Comparison of ENCODE assay signal across 13 cellular contexts in the genomic region with DNA sequence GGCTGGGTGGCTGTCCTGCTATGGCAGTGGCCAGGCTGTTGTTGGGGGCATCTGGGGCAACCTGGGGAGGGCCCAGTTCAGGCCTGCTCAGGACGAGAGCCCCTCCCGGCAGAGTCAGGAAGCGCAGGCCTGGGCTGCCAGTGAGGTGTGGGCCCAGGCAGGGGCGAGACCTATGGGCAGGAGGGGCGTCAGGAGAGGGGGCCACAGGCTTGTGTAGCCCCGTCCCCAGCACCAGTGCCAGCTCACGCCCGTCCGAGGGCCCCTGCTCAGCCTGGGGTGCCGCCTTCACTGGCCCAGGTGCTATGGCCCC. TPM values are rescaled to one million over a fixed set of nuclear protein-coding genes. Genes with fewer than 3 reads are reported as not detected.
A peak's percentile ranks its signal among the peaks of the same experiment; 100 is the strongest.
DNase-seq lines count a peak whose midpoint lies in the region; TF ChIP-seq lines count a peak whose summit lies in the region.
"Had no signal": no experiment of that assay in that cellular context is flagged by ENCODE, and none has a peak within 500 bp of the region (broad histone marks: within the 10 kb centered on the region; RNA-seq: fewer than 3 reads in every experiment).

No MANE protein-coding gene starts in this region.

- POLR2A ChIA-PET in MCF 10A (lab: Yijun Ruan, JAX): interaction anchor here (1.5 to 2.0 kb wide), 4 partner anchors 9 to 48 kb away, joined by 3 to 17 read pairs (median 10); no protein-coding TSS in a partner anchor

- no peaks in the 10 kb centered on the region for H3K4me1 ChIP-seq in Karpas-422 (ENCODE audit: low read length)

- H3K27me3 ChIP-seq in Karpas-422 (ENCODE audit: low read length): no peaks in the 10 kb centered on the region

- no peak overlapping the region for H3K4me3 Mint-ChIP-seq in MCF 10A (ENCODE audit: unreplicated experiment)
- no peak overlapping the region for H3K4me3 Mint-ChIP-seq in nephron progenitor cell
- H3K4me3 Mint-ChIP-seq: activated CD4-positive, alpha-beta T cell treated with anti-CD3 and anti-CD28 coated beads, Interleukin-2, amount 10 ng/mL, durations not matched to agents 7 days and 5 days; activated naive CD8-positive, alpha-beta T cell; effector memory CD8-positive, alpha-beta T cell; mesothelial cell of epicardium had no signal

- H3K27me3 Mint-ChIP-seq in MCF 10A (ENCODE audit: insufficient read depth, unreplicated experiment): no peaks in the 10 kb centered on the region
- H3K27me3 Mint-ChIP-seq in nephron progenitor cell (ENCODE audit: low read depth, poor library complexity): peaks cover 18% of the 10 kb centered on the region
- H3K27me3 Mint-ChIP-seq: activated CD4-positive, alpha-beta T cell treated with anti-CD3 and anti-CD28 coated beads, Interleukin-2, amount 10 ng/mL, durations not matched to agents 7 days and 5 days had no signal

- peak; percentile 65 for DNase-seq in GM10266 (ENCODE audit: extremely low spot score)
- peak; percentile 59 for DNase-seq in Karpas-422
- DNase-seq in MCF 10A (ENCODE audit: unreplicated experiment): no peak
- peak; percentile 36 for DNase-seq in stimulated activated CD8-positive, alpha-beta memory T cell treated with anti-CD3 and anti-CD28 coated beads, Interleukin-4, amount 100 ng/mL, for 48 hours
- DNase-seq in effector CD4-positive, alpha-beta T cell: no peak
- DNase-seq in nephron progenitor cell: no peak
- no peak for DNase-seq in cortex of kidney (lab: John Stamatoyannopoulos, UW)
- DNase-seq: activated CD4-positive, alpha-beta T cell treated with anti-CD3 and anti-CD28 coated beads, Interleukin-2, amount 10 ng/mL, durations not matched to agents 7 days and 5 days; DMS79 treated with DMSO at 0.1 percent for 48 hours; effector memory CD8-positive, alpha-beta T cell; GOT3 had no signal

- H3K79me2 ChIP-seq in Karpas-422 (ENCODE audit: low read length): no peaks in the 10 kb centered on the region

- H2AFZ ChIP-seq in Karpas-422 (ENCODE audit: low read length): no peak overlapping the region

- BruUV-seq in MCF 10A (replicated peaks; lab: Mats Ljungman, UMichigan): no TSS peak

- H3K4me1 Mint-ChIP-seq in MCF 10A (ENCODE audit: insufficient read depth, unreplicated experiment) (peaks cover 10% of the 10 kb centered on the region), nephron progenitor cell (no peaks in the 10 kb centered on the region)
- H3K4me1 Mint-ChIP-seq: activated CD4-positive, alpha-beta T cell treated with anti-CD3 and anti-CD28 coated beads, Interleukin-2, amount 10 ng/mL, durations not matched to agents 7 days and 5 days; mesothelial cell of epicardium had no signal

- intact Hi-C loops in MCF 10A (cut with micrococcal nuclease): no loop called here

- no peak overlapping the region for H3K4me3 ChIP-seq in Karpas-422 (ENCODE audit: low read length)

- H3K9ac ChIP-seq in Karpas-422 (ENCODE audit: low read length): no peak overlapping the region

- no peak overlapping the region for H3K27ac ChIP-seq in Karpas-422 (ENCODE audit: low read length)

- TF ChIP-seq CTCF in GM10266 (IDR thresholded peaks at IDR 0.05; ENCODE audit: control insufficient read depth, insufficient read depth, low read depth, missing control alignments) (peak; percentile 35), MCF 10A (IDR thresholded peaks at IDR 0.05; ENCODE audit: unreplicated experiment) (peak; percentile 60), nephron progenitor cell (IDR thresholded peaks at IDR 0.05) (no peak)

- no peak overlapping the region for H3K4me2 ChIP-seq in Karpas-422 (ENCODE audit: low read depth, low read length, poor library complexity, severe bottlenecking)

- H4K20me1 ChIP-seq in Karpas-422 (ENCODE audit: insufficient read depth, low read depth, low read length): no peaks in the 10 kb centered on the region; the same call in 1 of the 2 replicates

- no peaks in the 10 kb centered on the region for H3K9me2 ChIP-seq in Karpas-422 (replicated peaks; ENCODE audit: insufficient read depth, low read length)

- no peak overlapping the region for H3K27ac Mint-ChIP-seq in MCF 10A (ENCODE audit: low read depth, unreplicated experiment)
- no peak overlapping the region for H3K27ac Mint-ChIP-seq in nephron progenitor cell
- H3K27ac Mint-ChIP-seq: activated CD4-positive, alpha-beta T cell treated with anti-CD3 and anti-CD28 coated beads, Interleukin-2, amount 10 ng/mL, durations not matched to agents 7 days and 5 days; activated naive CD8-positive, alpha-beta T cell; effector memory CD8-positive, alpha-beta T cell; mesothelial cell of epicardium had no signal

- H3K9me3 Mint-ChIP-seq in MCF 10A (ENCODE audit: unreplicated experiment) (no peaks in the 10 kb centered on the region), nephron progenitor cell (peaks cover 13% of the 10 kb centered on the region)
- H3K9me3 Mint-ChIP-seq: activated CD4-positive, alpha-beta T cell treated with anti-CD3 and anti-CD28 coated beads, Interleukin-2, amount 10 ng/mL, durations not matched to agents 7 days and 5 days; effector memory CD8-positive, alpha-beta T cell had no signal

- no peaks in the 10 kb centered on the region for H3K36me3 ChIP-seq in Karpas-422 (ENCODE audit: insufficient read depth, low read length)

- H3K36me3 Mint-ChIP-seq in MCF 10A (ENCODE audit: insufficient read depth, unreplicated experiment) (peaks cover 19% of the 10 kb centered on the region), nephron progenitor cell (ENCODE audit: low read depth) (no peaks in the 10 kb centered on the region)
- H3K36me3 Mint-ChIP-seq: activated naive CD8-positive, alpha-beta T cell had no signal

- CTCF ChIA-PET in MCF 10A (lab: Yijun Ruan, JAX): interaction anchor here (0.7 to 9.9 kb wide), 6 partner anchors 10 to 136 kb away, joined by 3 to 198 read pairs (median 5); no protein-coding TSS in a partner anchor

- no peaks in the 10 kb centered on the region for H3K9me3 ChIP-seq in Karpas-422 (ENCODE audit: low read length)

RNA-seq across cellular contexts. Expression of a gene that starts 28.1 kb away (rescaled TPM):
- total RNA-seq in Karpas-422 (2014; rRNA removed; shearing (Covaris generic); ENCODE audit: low replicate concordance): not detected in 2 replicates
- 8.6 and 8.8 TPM in 2 replicates for total RNA-seq in MCF 10A (2022)
- total RNA-seq: activated CD4-positive, alpha-beta T cell treated with anti-CD3 and anti-CD28 coated beads, Interleukin-2, amount 10 ng/mL, durations not matched to agents 7 days and 5 days had no signal

Comparison
In these comparisons a context has a peak if more than half of its experiments do, and no peak if none do; other contexts are left out.
1. DNase-seq: peak in GM10266 (single experiment), Karpas-422 (single experiment) and stimulated activated CD8-positive, alpha-beta memory T cell treated with anti-CD3 and anti-CD28 coated beads, Interleukin-4, amount 100 ng/mL, for 48 hours (single experiment); none in MCF 10A (single experiment), effector CD4-positive, alpha-beta T cell (single experiment), nephron progenitor cell (single experiment) and cortex of kidney (single experiment).